In the genomic region with DNA sequence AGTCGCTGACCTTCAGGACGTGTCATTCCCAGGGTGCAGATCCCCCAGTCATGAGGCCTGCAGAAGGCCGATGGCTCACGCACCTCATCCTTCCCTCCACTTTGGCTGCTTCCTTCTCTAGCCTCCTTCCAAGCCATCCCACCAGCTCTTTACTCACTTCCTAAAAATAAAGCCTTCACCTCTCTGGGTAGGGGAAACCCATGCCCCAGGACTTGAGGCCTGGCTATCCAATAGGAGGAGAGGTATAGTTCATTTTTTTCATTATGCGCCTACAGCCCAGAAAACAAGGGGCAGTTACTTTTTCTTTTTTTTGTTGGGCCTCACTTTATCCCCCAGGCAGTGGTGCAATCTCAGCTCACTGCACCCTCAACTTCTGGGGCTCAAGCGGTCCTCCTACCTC, we compare ENCODE assay signal across 7 cellular contexts.
"Had no signal": no experiment of that assay in that cellular context is flagged by ENCODE, and none has a peak within 500 bp of the region (broad histone marks: within the 10 kb centered on the region; RNA-seq: fewer than 3 reads in every experiment).

No MANE protein-coding gene starts in this region.

- H3K9me3 ChIP-seq: prostate gland had no signal

- H3K4me1 Mint-ChIP-seq: endodermal cell had no signal

- H3K27me3 Mint-ChIP-seq: naive B cell had no signal

- H3K27ac ChIP-seq: prostate gland, stomach had no signal

- DNase-seq: cortex of kidney, endodermal cell, naive B cell had no signal

- H3K4me1 ChIP-seq: prostate gland had no signal

- H3K4me3 ChIP-seq: lung, prostate gland, stomach had no signal

- H3K27me3 ChIP-seq: stomach had no signal

- H3K4me3 Mint-ChIP-seq: activated naive CD4-positive, alpha-beta T cell treated with anti-CD3 and anti-CD28 coated beads for 36 hours; endodermal cell; naive B cell had no signal

- H3K27ac Mint-ChIP-seq: activated naive CD4-positive, alpha-beta T cell treated with anti-CD3 and anti-CD28 coated beads for 36 hours; endodermal cell had no signal

- H3K36me3 ChIP-seq: prostate gland, stomach had no signal
